In genomic region chr4:15737255-15737654, GRCh38 we compare ENCODE assay signal across 28 cellular contexts. TPM values are rescaled to one million over a fixed set of nuclear protein-coding genes. Genes with fewer than 3 reads are reported as not detected.
DNase-seq lines count a peak whose midpoint lies in the region; ATAC-seq, FAIRE-seq and TF ChIP-seq lines count a peak whose summit lies in the region.
"Had no signal": no experiment of that assay in that cellular context is flagged by ENCODE, and none has a peak within 500 bp of the region (broad histone marks: within the 10 kb centered on the region; RNA-seq: fewer than 3 reads in every experiment).

No MANE protein-coding gene starts in this region.

- no peaks in the 10 kb centered on the region for H3K9me2 ChIP-seq in Loucy (replicated peaks; ENCODE audit: low read depth, low read length)

- no peak for ATAC-seq in stimulated activated naive B cell treated with anti-CD40 and anti-IgM and Interleukin-4, amounts not matched to agents 10 μg/mL and 1 μg/mL and 100 μg/mL, for 72 hours (replicated peaks)

- intact Hi-C loops in ascending aorta (cut with DNase I), result no loop called here

- H2AFZ ChIP-seq in Loucy (ENCODE audit: low read length), result no peak overlapping the region

- H3K27ac ChIP-seq in ascending aorta, result no peak overlapping the region
- H3K27ac ChIP-seq: left ventricle myocardium inferior, prostate gland, sigmoid colon had no signal

- H3K4me1 ChIP-seq in BE2C (no peaks in the 10 kb centered on the region), Loucy (ENCODE audit: insufficient read depth, low read length, poor library complexity, severe bottlenecking) (peaks cover 45% of the 10 kb centered on the region), ascending aorta (peaks cover 0 to 4% of the 10 kb centered on the region in 2 donors)
- H3K4me1 ChIP-seq: left ventricle myocardium inferior, prostate gland, sigmoid colon had no signal

- H3K4me1 Mint-ChIP-seq in stimulated activated naive B cell treated with anti-CD40 and anti-IgM and Interleukin-4, amounts not matched to agents 10 μg/mL and 1 μg/mL and 100 μg/mL, for 72 hours, result peaks cover 5 to 33% of the 10 kb centered on the region in 2 donors

- peaks cover 3 to 5% of the 10 kb centered on the region in 2 donors for H3K9me3 Mint-ChIP-seq in stimulated activated naive B cell treated with anti-CD40 and anti-IgM and Interleukin-4, amounts not matched to agents 10 μg/mL and 1 μg/mL and 100 μg/mL, for 72 hours

- no peak overlapping the region for H3K27ac Mint-ChIP-seq in stimulated activated naive B cell treated with anti-CD40 and anti-IgM and Interleukin-4, amounts not matched to agents 10 μg/mL and 1 μg/mL and 100 μg/mL, for 72 hours
- H3K27ac Mint-ChIP-seq: stimulated activated memory B cell treated with anti-CD40 and anti-IgM and Interleukin-4, amounts not matched to agents 10 μg/mL and 1 μg/mL and 100 μg/mL, for 72 hours had no signal

- H3F3A ChIP-seq in Loucy (ENCODE audit: low read depth), result no peaks in the 10 kb centered on the region; the same call in 1 of the 2 replicates

- H3K4me3 Mint-ChIP-seq in stimulated activated naive B cell treated with anti-CD40 and anti-IgM and Interleukin-4, amounts not matched to agents 10 μg/mL and 1 μg/mL and 100 μg/mL, for 72 hours, result no peak overlapping the region
- H3K4me3 Mint-ChIP-seq: activated T-helper 1 cell treated with anti-CD3 and anti-CD28 coated beads, Interleukin-12 subunit alpha, Interleukin-12 subunit beta, Interleukin-2, Interleukin-4 antibody, amounts not matched to agents 30 ng/mL and 10 ng/mL and 1 ng/mL, durations not matched to agents 14 hours and 24 hours and 36 hours; CD14-positive monocyte; stimulated activated memory B cell treated with anti-CD40 and anti-IgM and Interleukin-4, amounts not matched to agents 10 μg/mL and 1 μg/mL and 100 μg/mL, for 72 hours had no signal

- no peak overlapping the region for H3K4me2 ChIP-seq in Loucy (ENCODE audit: low read depth, low read length, poor library complexity, severe bottlenecking)

- no peak for DNase-seq in BE2C
- no peak for DNase-seq in GM12864 (ENCODE audit: low read depth)
- DNase-seq in bronchial epithelial cell (ENCODE audit: low read depth), result no peak
- DNase-seq in NCI-H1092 treated with DMSO at 0.1 percent for 48 hours (lab: John Stamatoyannopoulos, UW), result no peak
- no peak for DNase-seq in ascending aorta (ENCODE audit: low spot score in 2 of 2)
- DNase-seq in stimulated activated naive B cell treated with anti-CD40 and anti-IgM and Interleukin-4, amounts not matched to agents 10 μg/mL and 1 μg/mL and 100 μg/mL, for 72 hours, result no peak
- DNase-seq in NCI-H446 treated with DMSO at 0.1 percent for 48 hours (lab: John Stamatoyannopoulos, UW), result no peak
- DNase-seq: activated CD4-positive, alpha-beta T cell treated with anti-CD3 and anti-CD28 coated beads, Interleukin-2, amount 50 U/mL, for 1 hour; activated CD8-positive, alpha-beta memory T cell treated with anti-CD3 and anti-CD28 coated beads, Interleukin-2, amount 50 U/mL, for 4 hours; activated naive CD4-positive, alpha-beta T cell treated with anti-CD3 and anti-CD28 coated beads, Interleukin-2, amount 50 U/mL, for 16 hours; Calu3; H7; islet precursor cell; left ventricle myocardium inferior; mesendoderm; NCI-H146; NCI-H510A; NK-92 treated with Interleukin-12 subunit alpha and Interleukin-12 subunit beta, amount 100 ng/mL, for 24 hours; Right ventricle myocardium superior; sigmoid colon; stimulated activated CD4-positive, alpha-beta T cell treated with anti-CD3 and anti-CD28 coated beads, Interleukin-4, amount 100 ng/mL, for 24 hours had no signal

- H3K9ac ChIP-seq in Loucy (ENCODE audit: low read depth, low read length, poor library complexity, severe bottlenecking), result no peak overlapping the region

- no peaks in the 10 kb centered on the region; the same call in 1 of the 2 replicates for H3K9me3 ChIP-seq in BE2C
- peaks cover 5% of the 10 kb centered on the region; the same call in 1 of the 2 replicates for H3K9me3 ChIP-seq in Loucy (ENCODE audit: insufficient read depth, low read depth, low read length)
- H3K9me3 ChIP-seq in ascending aorta, result no peaks in the 10 kb centered on the region
- H3K9me3 ChIP-seq: prostate gland had no signal

- H3K36me3 ChIP-seq in BE2C (no peaks in the 10 kb centered on the region), Loucy (ENCODE audit: insufficient read depth, low read length) (no peaks in the 10 kb centered on the region), bronchial epithelial cell (ENCODE audit: control insufficient read depth, insufficient read depth, low read length) (no peaks in the 10 kb centered on the region), ascending aorta (no peaks in the 10 kb centered on the region)
- H3K36me3 ChIP-seq: left ventricle myocardium inferior, prostate gland, sigmoid colon had no signal

- H3K4me3 ChIP-seq in BE2C (ENCODE audit: low read depth, low read length), result no peak overlapping the region
- no peak overlapping the region for H3K4me3 ChIP-seq in GM12864 (ENCODE audit: low read depth, low read length)
- no peak overlapping the region for H3K4me3 ChIP-seq in Loucy (ENCODE audit: low read length, poor library complexity, severe bottlenecking)
- H3K4me3 ChIP-seq in bronchial epithelial cell (ENCODE audit: low read depth, low read length), result no peak overlapping the region
- H3K4me3 ChIP-seq in ascending aorta, result no peak overlapping the region
- H3K4me3 ChIP-seq: left ventricle myocardium inferior, prostate gland, sigmoid colon had no signal

- peak; percentile 76 for FAIRE-seq in bronchial epithelial cell (lab: Jason Lieb, UNC)

- TF ChIP-seq CTCF in BE2C (IDR thresholded peaks at IDR 0.05; ENCODE audit: low read depth, low read length) (peak; percentile 22; the same call in 1 of the 2 replicates), GM12864 (IDR thresholded peaks at IDR 0.05; ENCODE audit: low read depth, low read length, missing control alignments) (peak; percentile 16), Loucy (conservative IDR thresholded peaks at IDR 0.05; ENCODE audit: low read length) (peak; percentile 60), bronchial epithelial cell (IDR thresholded peaks at IDR 0.05; ENCODE audit: insufficient read depth, low read length, severe bottlenecking) (no peak), ascending aorta (IDR thresholded peaks at IDR 0.05) (no peak)

- H3K36me3 Mint-ChIP-seq in stimulated activated naive B cell treated with anti-CD40 and anti-IgM and Interleukin-4, amounts not matched to agents 10 μg/mL and 1 μg/mL and 100 μg/mL, for 72 hours, result peaks cover 1 to 9% of the 10 kb centered on the region in 2 donors

- H3K79me2 ChIP-seq in Loucy (ENCODE audit: insufficient read depth, low read length), result no peaks in the 10 kb centered on the region

- H3K27me3 ChIP-seq in BE2C (no peaks in the 10 kb centered on the region), Loucy (ENCODE audit: insufficient read depth, low read length, poor library complexity, severe bottlenecking) (no peaks in the 10 kb centered on the region), bronchial epithelial cell (ENCODE audit: control insufficient read depth, insufficient read depth, low read length) (no peaks in the 10 kb centered on the region), ascending aorta (no peaks in the 10 kb centered on the region)
- H3K27me3 ChIP-seq: sigmoid colon had no signal

- no peaks in the 10 kb centered on the region for H4K20me1 ChIP-seq in Loucy (ENCODE audit: insufficient read depth, low read length, poor library complexity, severe bottlenecking)

- H3K27me3 Mint-ChIP-seq in stimulated activated naive B cell treated with anti-CD40 and anti-IgM and Interleukin-4, amounts not matched to agents 10 μg/mL and 1 μg/mL and 100 μg/mL, for 72 hours, result peaks cover 0 to 8% of the 10 kb centered on the region in 2 donors

RNA-seq across cellular contexts. Expression of gene BST1, which starts 34.4 kb away (rescaled TPM):
- polyA plus RNA-seq in BE2C (2012; ENCODE audit: insufficient read depth, insufficient read length, low read depth), result not detected
- total RNA-seq in bronchial epithelial cell (0.64 and 0.79 TPM in 2 replicates), ascending aorta (22.7 TPM)

RNA-seq across cellular contexts. Expression of gene CD38, which starts 40.9 kb away (rescaled TPM):
- 0.28 TPM for polyA plus RNA-seq in BE2C (2012; ENCODE audit: insufficient read depth, insufficient read length, low read depth)
- total RNA-seq in bronchial epithelial cell, result not detected in 2 replicates
- total RNA-seq in ascending aorta, result 1.4 TPM
- total RNA-seq: fibroblast of lung, myocyte had no signal

RNA-seq across cellular contexts. Expression of gene FAM200B, which starts 55.6 kb away (rescaled TPM):
- polyA plus RNA-seq in BE2C (2012; ENCODE audit: insufficient read depth, insufficient read length, low read depth), result 31.5 TPM
- 12.1 and 18.9 TPM in 2 replicates for total RNA-seq in bronchial epithelial cell
- total RNA-seq in ascending aorta, result 34.9 TPM

Comparison
In these comparisons a context has a peak if more than half of its experiments do, and no peak if none do; other contexts are left out.
1. CTCF ChIP-seq: peak in BE2C (single experiment), GM12864 (single experiment) and Loucy (single experiment); none in bronchial epithelial cell (single experiment) and ascending aorta (0 of 3).
2. RNA of gene BST1, which starts 34.4 kb away (total RNA-seq): 22.7 TPM in ascending aorta (single experiment); 0.64 to 0.79 TPM in bronchial epithelial cell; every median in the first group is over 10 times any median in the second.